14 cellular contexts compared by ENCODE assay signal in genomic region chr5:133870661-133871060, GRCh38.
DNase-seq lines count a peak whose midpoint lies in the region; ATAC-seq and TF ChIP-seq lines count a peak whose summit lies in the region.
"Had no signal": no experiment of that assay in that cellular context is flagged by ENCODE, and none has a peak within 500 bp of the region (broad histone marks: within the 10 kb centered on the region; RNA-seq: fewer than 3 reads in every experiment).

No MANE protein-coding gene starts in this region.

- in situ Hi-C loops in GM13977 (cut with MboI; ENCODE audit: low pct_unique_long_range_greater_than_20kb, low sequenced_read_pairs, unreplicated experiment): no loop called here

- H3K27me3 ChIP-seq in BLaER1 treated with 17β-estradiol and CSF1 and Interleukin-3, amounts not matched to agents 10 nM and 100 nM: no peaks in the 10 kb centered on the region
- H3K27me3 ChIP-seq: colonic mucosa had no signal

- peaks cover 0 to 18% (median 5%) of the 10 kb centered on the region in 11 experiments; a peak in 14 of 22 replicates for H3K9me3 ChIP-seq in BLaER1 treated with 17β-estradiol and CSF1 and Interleukin-3, amounts not matched to agents 10 nM and 100 nM (replicated peaks in 1 of 11)
- H3K9me3 ChIP-seq: colonic mucosa had no signal

- no peak overlapping the region for H3K9ac ChIP-seq in BLaER1 treated with 17β-estradiol and CSF1 and Interleukin-3, amounts not matched to agents 10 nM and 100 nM

- peak overlapping the region in 9 of 11 experiments; percentile 7 to 65 (median 48); a peak in 15 of 22 replicates for H3K4me2 ChIP-seq in BLaER1 treated with 17β-estradiol and CSF1 and Interleukin-3, amounts not matched to agents 10 nM and 100 nM

- no peak overlapping the region for H3K27ac ChIP-seq in BLaER1 treated with 17β-estradiol and CSF1 and Interleukin-3, amounts not matched to agents 10 nM and 100 nM
- H3K27ac ChIP-seq: colonic mucosa, SK-N-MC had no signal

- no peaks in the 10 kb centered on the region for H3K36me3 ChIP-seq in BLaER1 treated with 17β-estradiol and CSF1 and Interleukin-3, amounts not matched to agents 10 nM and 100 nM
- H3K36me3 ChIP-seq: colonic mucosa, stomach had no signal

- peaks cover 57 to 67% (median 62%) of the 10 kb centered on the region in 10 experiments for H3K4me1 ChIP-seq in BLaER1 treated with 17β-estradiol and CSF1 and Interleukin-3, amounts not matched to agents 10 nM and 100 nM
- H3K4me1 ChIP-seq: colonic mucosa had no signal

- H4K20me1 ChIP-seq in BLaER1 treated with 17β-estradiol and CSF1 and Interleukin-3, amounts not matched to agents 10 nM and 100 nM: no peaks in the 10 kb centered on the region

- no peak for TF ChIP-seq CTCF in choroid plexus epithelial cell (conservative IDR thresholded peaks at IDR 0.05; ENCODE audit: low read depth, low read length)
- TF ChIP-seq CTCF in GM13977 (IDR thresholded peaks at IDR 0.05; ENCODE audit: extremely low read depth, insufficient read depth, missing control alignments): no peak

- DNase-seq in NCI-H446 (lab: John Stamatoyannopoulos, UW) (peak; percentile 7 to 45), choroid plexus epithelial cell (ENCODE audit: low read depth) (peak; percentile 91), renal cortical epithelial cell (ENCODE audit: low read depth) (peak; percentile 94), T-helper 9 cell (no peak), foreskin melanocyte (no peak), GM13977 (ENCODE audit: low spot score) (no peak)
- DNase-seq: activated CD4-positive, alpha-beta T cell treated with anti-CD3 and anti-CD28 coated beads for 1 hour; colonic mucosa; NCI-H526; posterior cingulate gyrus; stomach had no signal

- H3K4me3 ChIP-seq in BLaER1 treated with 17β-estradiol and CSF1 and Interleukin-3, amounts not matched to agents 10 nM and 100 nM: no peak overlapping the region
- H3K4me3 ChIP-seq in choroid plexus epithelial cell (ENCODE audit: low read depth, low read length): no peak overlapping the region
- H3K4me3 ChIP-seq: colonic mucosa, SK-N-MC, stomach had no signal

- ATAC-seq in esophagus mucosa: no peak

Comparison
In these comparisons a context has a peak if more than half of its experiments do, and no peak if none do; other contexts are left out.
1. DNase-seq: peak in NCI-H446 (2 of 2), choroid plexus epithelial cell (single experiment) and renal cortical epithelial cell (single experiment); none in T-helper 9 cell (single experiment), foreskin melanocyte (single experiment) and GM13977 (single experiment).